23 cellular contexts compared by ENCODE assay signal in genomic region chr1:201298381-201299367, GRCh38. TPM values are rescaled to one million over a fixed set of nuclear protein-coding genes. Genes with fewer than 3 reads are reported as not detected.
A peak's percentile ranks its signal among the peaks of the same experiment; 100 is the strongest.
DNase-seq lines count a peak whose midpoint lies in the region; ATAC-seq and TF ChIP-seq lines count a peak whose summit lies in the region.
"Had no signal": no experiment of that assay in that cellular context is flagged by ENCODE, and none has a peak within 500 bp of the region (broad histone marks: within the 10 kb centered on the region; RNA-seq: fewer than 3 reads in every experiment).

No MANE protein-coding gene starts in this region.

- H3F3A ChIP-seq in smooth muscle cell (ENCODE audit: low read depth) = peaks cover 16% of the 10 kb centered on the region

- WGBS in smooth muscle cell (ENCODE audit: low lambda C conversion rate) = 80% methylated on average over 7 of the region's 7 CpGs

- POLR2A ChIA-PET in HEK293 (lab: Yijun Ruan, JAX) = interaction anchor here (0.5 to 1.6 kb wide), 3 partner anchors 9 to 670 kb away, joined by 3 to 5 read pairs (median 3); no protein-coding TSS in a partner anchor

- no peak overlapping the region for H3K27ac ChIP-seq in HEK293 (ENCODE audit: extremely low read depth, low read depth, low read length)
- peak overlapping the region; percentile 77 for H3K27ac ChIP-seq in smooth muscle cell (ENCODE audit: low read depth)
- H3K27ac ChIP-seq: testis had no signal

- in situ Hi-C loops in SK-MEL-5 (cut with HindIII; ENCODE audit: low pct_unique_long_range_greater_than_20kb, low sequenced_read_pairs) = no loop called here

- H4K20me1 ChIP-seq in smooth muscle cell (ENCODE audit: low read depth) = no peaks in the 10 kb centered on the region

- no peak for TF ChIP-seq CTCF in HEK293 (tag by site-specific recombination; IDR thresholded peaks at IDR 0.05)
- no peak for TF ChIP-seq CTCF in fibroblast of mammary gland (conservative IDR thresholded peaks at IDR 0.05; ENCODE audit: control insufficient read depth, insufficient read depth, low read depth, low read length)
- TF ChIP-seq CTCF in smooth muscle cell (IDR thresholded peaks at IDR 0.05; ENCODE audit: borderline replicate concordance, insufficient read depth, poor library complexity, severe bottlenecking) = no peak
- no peak for TF ChIP-seq CTCF in BE2C (IDR thresholded peaks at IDR 0.05; ENCODE audit: low read depth, low read length)

- no peaks in the 10 kb centered on the region for H3K4me1 ChIP-seq in HEK293 (ENCODE audit: control insufficient read depth, insufficient read depth, low read length)
- H3K4me1 ChIP-seq in smooth muscle cell (ENCODE audit: low read depth) = peaks cover 53% of the 10 kb centered on the region
- H3K4me1 ChIP-seq in BE2C = no peaks in the 10 kb centered on the region
- H3K4me1 ChIP-seq: testis had no signal

- ATAC-seq in GM19463 (IDR thresholded peaks at IDR 0.05; ENCODE audit: unreplicated experiment) = no peak
- ATAC-seq: Right ventricle myocardium inferior had no signal

- no peaks in the 10 kb centered on the region for H3K9me3 ChIP-seq in HEK293 (ENCODE audit: control insufficient read depth, insufficient read depth, low read depth, low read length)
- H3K9me3 ChIP-seq in smooth muscle cell (replicated peaks; ENCODE audit: low read depth) = no peaks in the 10 kb centered on the region
- no peaks in the 10 kb centered on the region for H3K9me3 ChIP-seq in BE2C
- H3K9me3 ChIP-seq: testis had no signal

- peak overlapping the region; percentile 40 for H3K4me2 ChIP-seq in smooth muscle cell

- DNase-seq in SK-MEL-5 (ENCODE audit: low read depth, low spot score) (peak; percentile 27), fibroblast of mammary gland (ENCODE audit: low read depth) (peak; percentile 39), smooth muscle cell (lab: John Stamatoyannopoulos, UW; ENCODE audit: unreplicated experiment) (no peak), BE2C (no peak)
- no peak for DNase-seq in stimulated activated CD8-positive, alpha-beta memory T cell treated with anti-CD3 and anti-CD28 coated beads, Interleukin-4, amount 100 ng/mL, for 48 hours
- DNase-seq: activated CD4-positive, alpha-beta T cell treated with anti-CD3 and anti-CD28 coated beads for 4 hours; activated CD8-positive, alpha-beta memory T cell treated with anti-CD3 and anti-CD28 coated beads, Interleukin-2, amount 50 U/mL, for 4 hours; activated gamma-delta T cell treated with Interleukin-2 at 50 U/mL for 16 hours; cortex of kidney; DMS153; HFFc6; KBM-7; NCI-H1105 treated with DMSO at 0.1 percent for 48 hours; NCI-H2171; NK-92 treated with Interleukin-12 subunit alpha and Interleukin-12 subunit beta, amount 100 ng/mL, for 24 hours; retina; stimulated activated CD4-positive, alpha-beta T cell treated with anti-CD3 and anti-CD28 coated beads, Interleukin-1b, Interleukin-23, amount 100 ng/mL, for 48 hours; testis had no signal

- H2AFZ ChIP-seq in smooth muscle cell (ENCODE audit: low read depth) = no peak overlapping the region

- H3K4me3 ChIP-seq in HEK293 (ENCODE audit: low read depth, low read length) = no peak overlapping the region
- H3K4me3 ChIP-seq in fibroblast of mammary gland (ENCODE audit: control insufficient read depth, low read depth, low read length) = no peak overlapping the region
- H3K4me3 ChIP-seq in smooth muscle cell = no peak overlapping the region
- no peak overlapping the region for H3K4me3 ChIP-seq in BE2C (ENCODE audit: low read depth, low read length)
- H3K4me3 ChIP-seq: testis had no signal

- CTCF ChIA-PET in HEK293 (lab: Yijun Ruan, JAX) = interaction anchor here (0.9 to 1.7 kb wide), 7 partner anchors 8 to 87 kb away, joined by 3 to 6 read pairs (median 4); no protein-coding TSS in a partner anchor

- H3K36me3 ChIP-seq in HEK293 (ENCODE audit: control insufficient read depth in 2 of 2, insufficient read depth in 1 of 2, low read length in 2 of 2) = no peaks in the 10 kb centered on the region
- H3K36me3 ChIP-seq in smooth muscle cell (ENCODE audit: low read depth) = no peaks in the 10 kb centered on the region
- no peaks in the 10 kb centered on the region for H3K36me3 ChIP-seq in BE2C

- H3K9ac ChIP-seq in smooth muscle cell (ENCODE audit: low read depth) = peak overlapping the region; percentile 25

- peaks cover 9% of the 10 kb centered on the region for H3K79me2 ChIP-seq in smooth muscle cell (ENCODE audit: low read depth)

- H3K27me3 ChIP-seq in smooth muscle cell (ENCODE audit: low read depth) = no peaks in the 10 kb centered on the region
- no peaks in the 10 kb centered on the region for H3K27me3 ChIP-seq in BE2C
- H3K27me3 ChIP-seq: testis had no signal

TF ChIP-seq in HEK293, 187 proteins besides CTCF, POLR2A, EP300 and RAD21:
- TF ChIP-seq ZBTB17 (tag by site-specific recombination; IDR thresholded peaks at IDR 0.05) = peak; percentile 61
- no peak for TF ChIP-seq ZNF169 (tag by site-specific recombination; IDR thresholded peaks at IDR 0.05)
- TF ChIP-seq ZFHX2 (tag by site-specific recombination; conservative IDR thresholded peaks at IDR 0.05) = no peak
- peak; percentile 44; the same call in 1 of the 2 replicates for TF ChIP-seq ZIC2 (tag by site-specific recombination; IDR thresholded peaks at IDR 0.05)

RNA-seq across cellular contexts. Expression of gene PKP1, which starts 15.4 kb away (rescaled TPM):
- total RNA-seq in SK-MEL-5 (2014; rRNA removed; shearing (Covaris generic)) = not detected in 2 replicates
- polyA plus RNA-seq in SK-MEL-5 (2015; cell fraction: cytosol; rRNA removed) = not detected in 2 replicates
- polyA plus RNA-seq in SK-MEL-5 (2015; cell fraction: nucleus; rRNA removed) = not detected in 2 replicates
- 43.6 and 52.5 TPM in 2 replicates for total RNA-seq in smooth muscle cell
- 26.9 and 30.3 TPM in 2 replicates for polyA plus RNA-seq in smooth muscle cell
- polyA plus RNA-seq in BE2C (2012; ENCODE audit: insufficient read depth, insufficient read length, low read depth) = 0.93 TPM
- total RNA-seq: HFFc6, lung microvascular endothelial cell had no signal
- polyA plus RNA-seq: neural cell had no signal

Comparison
In these comparisons a context has a peak if more than half of its experiments do, and no peak if none do; other contexts are left out.
1. DNase-seq: peak in SK-MEL-5 (single experiment) and fibroblast of mammary gland (single experiment); none in smooth muscle cell (single experiment), stimulated activated CD8-positive, alpha-beta memory T cell treated with anti-CD3 and anti-CD28 coated beads, Interleukin-4, amount 100 ng/mL, for 48 hours (single experiment) and BE2C (single experiment).
2. RNA of gene PKP1, which starts 15.4 kb away (total RNA-seq): 43.6 to 52.5 TPM in smooth muscle cell; not detected in SK-MEL-5; every median in the first group is over 10 times any median in the second.